Comparison of ENCODE assay signal across 19 cellular contexts in genomic region chr17:73906896-73907600, GRCh38.
DNase-seq lines count a peak whose midpoint lies in the region; TF ChIP-seq lines count a peak whose summit lies in the region.
"Had no signal": no experiment of that assay in that cellular context is flagged by ENCODE, and none has a peak within 500 bp of the region (broad histone marks: within the 10 kb centered on the region; RNA-seq: fewer than 3 reads in every experiment).

No MANE protein-coding gene starts in this region.

- no peak overlapping the region for H3K14ac ChIP-seq in neuronal stem cell (ENCODE audit: low read length)

- H3K4me3 ChIP-seq in right atrium auricular region: no peak overlapping the region
- no peak overlapping the region for H3K4me3 ChIP-seq in left ventricle myocardium inferior
- H3K4me3 ChIP-seq in esophagus muscularis mucosa: no peak overlapping the region
- no peak overlapping the region for H3K4me3 ChIP-seq in neuronal stem cell (ENCODE audit: low read length in 2 of 2)
- H3K4me3 ChIP-seq in vagina: no peak overlapping the region
- H3K4me3 ChIP-seq in CD8-positive, alpha-beta memory T cell (ENCODE audit: low read length): no peak overlapping the region
- H3K4me3 ChIP-seq: HAP-1 had no signal

- H3K23ac ChIP-seq in neuronal stem cell (ENCODE audit: low read depth, low read length, poor library complexity): no peak overlapping the region

- no peak overlapping the region for H3K4me2 ChIP-seq in neuronal stem cell (ENCODE audit: insufficient read depth, low read length, poor library complexity, severe bottlenecking)

- TF ChIP-seq EP300 in esophagus muscularis mucosa (IDR thresholded peaks at IDR 0.05): no peak

- no peak overlapping the region for H2BK15ac ChIP-seq in neuronal stem cell (ENCODE audit: low read length)

- TF ChIP-seq CTCF in right atrium auricular region (IDR thresholded peaks at IDR 0.05) (no peak), left ventricle myocardium inferior (IDR thresholded peaks at IDR 0.05; ENCODE audit: borderline replicate concordance) (no peak), esophagus muscularis mucosa (IDR thresholded peaks at IDR 0.05) (no peak), vagina (IDR thresholded peaks at IDR 0.05) (no peak)

- DNase-seq in right atrium auricular region (ENCODE audit: low spot score) (peak; percentile 48), left ventricle myocardium inferior (no peak), esophagus muscularis mucosa (ENCODE audit: extremely low spot score) (peak; percentile 80), neuronal stem cell (ENCODE audit: low spot score) (no peak), vagina (ENCODE audit: extremely low spot score in 2 of 2) (peak; percentile 44 to 67), A172 (ENCODE audit: low spot score) (no peak), GDM1 (lab: John Stamatoyannopoulos, UW) (no peak)
- DNase-seq in CD8-positive, alpha-beta memory T cell: no peak
- DNase-seq: 8988T; C1 segment of cervical spinal cord; Caco-2; CD4-positive, alpha-beta memory T cell; DMS 273 treated with DMSO at 0.1 percent for 48 hours; DMS79; EL; GF-D8; GOT3; HFFc6 had no signal

- H2AFZ ChIP-seq in neuronal stem cell (ENCODE audit: low read length): no peak overlapping the region

- H3K79me1 ChIP-seq in neuronal stem cell (ENCODE audit: low read depth, low read length): no peaks in the 10 kb centered on the region

- H3K4me3 Mint-ChIP-seq in CD8-positive, alpha-beta memory T cell: no peak overlapping the region
- H3K4me3 Mint-ChIP-seq: CD4-positive, alpha-beta memory T cell; HFFc6 had no signal

- H3K36me3 Mint-ChIP-seq in CD8-positive, alpha-beta memory T cell: no peaks in the 10 kb centered on the region
- H3K36me3 Mint-ChIP-seq: CD4-positive, alpha-beta memory T cell had no signal

- H3K27me3 Mint-ChIP-seq in CD8-positive, alpha-beta memory T cell: peaks cover 34 to 70% of the 10 kb centered on the region in 2 donors

- H4K8ac ChIP-seq in neuronal stem cell (ENCODE audit: low read depth, low read length): no peak overlapping the region

- H2BK120ac ChIP-seq in neuronal stem cell (ENCODE audit: low read depth, low read length): no peak overlapping the region

- H2BK5ac ChIP-seq in neuronal stem cell (ENCODE audit: low read length): no peak overlapping the region

- no peak overlapping the region for H3K9ac ChIP-seq in neuronal stem cell (ENCODE audit: low read depth, low read length, poor library complexity)

- H2BK12ac ChIP-seq in neuronal stem cell (ENCODE audit: low read length): no peak overlapping the region

- TF ChIP-seq POLR2A in esophagus muscularis mucosa (IDR thresholded peaks at IDR 0.05; ENCODE audit: low read depth) (no peak), vagina (IDR thresholded peaks at IDR 0.05) (no peak)

- H3K27me3 ChIP-seq in right atrium auricular region (peaks cover 0 to 5% of the 10 kb centered on the region in 2 donors), left ventricle myocardium inferior (ENCODE audit: low read depth) (peaks cover 100% of the 10 kb centered on the region), esophagus muscularis mucosa (peaks cover 0 to 84% (median 12%) of the 10 kb centered on the region in 4 donors), neuronal stem cell (ENCODE audit: control insufficient read depth in 3 of 3, insufficient read depth in 3 of 3, low read depth in 1 of 3, low read length in 3 of 3) (peaks cover 0 to 26% (median 19%) of the 10 kb centered on the region in 3 experiments), vagina (no peaks in the 10 kb centered on the region)
- peaks cover 17% of the 10 kb centered on the region for H3K27me3 ChIP-seq in CD8-positive, alpha-beta memory T cell (ENCODE audit: insufficient read depth, low read length, poor library complexity, severe bottlenecking)

- H3K9me3 Mint-ChIP-seq in CD8-positive, alpha-beta memory T cell: no peaks in the 10 kb centered on the region

- peak overlapping the region; percentile 3 for H3K18ac ChIP-seq in neuronal stem cell (ENCODE audit: low read length)

- intact Hi-C loops in left ventricle myocardium inferior (cut with micrococcal nuclease) (no loop called here), esophagus muscularis mucosa (cut with DNase I) (no loop called here), vagina (cut with DNase I) (no loop called here)

- H4K91ac ChIP-seq in neuronal stem cell (ENCODE audit: low read depth, low read length, poor library complexity): no peak overlapping the region

- H3K9me3 ChIP-seq in right atrium auricular region (peaks cover 0 to 4% of the 10 kb centered on the region in 2 donors), left ventricle myocardium inferior (replicated peaks) (no peaks in the 10 kb centered on the region), esophagus muscularis mucosa (peaks cover 0 to 5% (median 0%) of the 10 kb centered on the region in 4 donors), neuronal stem cell (replicated peaks in 1 of 2; ENCODE audit: control insufficient read depth in 2 of 2, insufficient read depth in 1 of 2, low read depth in 1 of 2, low read length in 2 of 2) (no peaks in the 10 kb centered on the region), vagina (no peaks in the 10 kb centered on the region)
- H3K9me3 ChIP-seq in CD8-positive, alpha-beta memory T cell (ENCODE audit: low read length): no peaks in the 10 kb centered on the region
- H3K9me3 ChIP-seq: Caco-2, HAP-1 had no signal

- H3K4ac ChIP-seq in neuronal stem cell (ENCODE audit: low read length): no peak overlapping the region

- H3K36me3 ChIP-seq in right atrium auricular region: no peaks in the 10 kb centered on the region
- H3K36me3 ChIP-seq in left ventricle myocardium inferior: no peaks in the 10 kb centered on the region
- H3K36me3 ChIP-seq in esophagus muscularis mucosa: no peaks in the 10 kb centered on the region
- no peaks in the 10 kb centered on the region for H3K36me3 ChIP-seq in neuronal stem cell (replicated peaks in 1 of 2; ENCODE audit: control insufficient read depth in 2 of 2, insufficient read depth in 2 of 2, low read length in 2 of 2)
- H3K36me3 ChIP-seq in vagina: no peaks in the 10 kb centered on the region
- no peaks in the 10 kb centered on the region for H3K36me3 ChIP-seq in CD8-positive, alpha-beta memory T cell (ENCODE audit: insufficient read depth, low read length)
- H3K36me3 ChIP-seq: HAP-1 had no signal

- CTCF ChIA-PET in CD8-positive, alpha-beta memory T cell (lab: Charles Lee): no interaction called here

- peaks cover 0 to 6% of the 10 kb centered on the region in 2 donors for H3K4me1 ChIP-seq in right atrium auricular region
- peaks cover 7% of the 10 kb centered on the region for H3K4me1 ChIP-seq in left ventricle myocardium inferior
- H3K4me1 ChIP-seq in esophagus muscularis mucosa: peaks cover 3 to 8% (median 7%) of the 10 kb centered on the region in 4 donors
- peaks cover 0 to 10% of the 10 kb centered on the region in 2 donors for H3K4me1 ChIP-seq in neuronal stem cell (ENCODE audit: control insufficient read depth in 2 of 2, insufficient read depth in 1 of 2, low read depth in 1 of 2, low read length in 2 of 2)
- peaks cover 8% of the 10 kb centered on the region for H3K4me1 ChIP-seq in vagina
- H3K4me1 ChIP-seq in CD8-positive, alpha-beta memory T cell (ENCODE audit: insufficient read depth, low read length): no peaks in the 10 kb centered on the region
- H3K4me1 ChIP-seq: Caco-2, HAP-1 had no signal

- no peaks in the 10 kb centered on the region for H3K4me1 Mint-ChIP-seq in CD8-positive, alpha-beta memory T cell

- POLR2A ChIA-PET in CD8-positive, alpha-beta memory T cell (lab: Charles Lee): no interaction called here

- no peak overlapping the region for H2AK5ac ChIP-seq in neuronal stem cell (ENCODE audit: low read depth, low read length)

- 41% methylated on average over 11 of the region's 11 CpGs for WGBS in esophagus muscularis mucosa
- no CpG with 5 or more reads among the region's 11 CpGs for WGBS in neuronal stem cell (ENCODE audit: extremely low coverage in 2 of 2, insufficient read length in 2 of 2, insufficient replicate concordance in 1 of 2), 2 donors

- H3K27ac Mint-ChIP-seq in CD8-positive, alpha-beta memory T cell: no peak overlapping the region
- H3K27ac Mint-ChIP-seq: CD4-positive, alpha-beta memory T cell; HFFc6 had no signal

- H3K27ac ChIP-seq in right atrium auricular region (no peak overlapping the region), left ventricle myocardium inferior (replicated peaks) (no peak overlapping the region), esophagus muscularis mucosa (replicated peaks in 1 of 4) (no peak overlapping the region), neuronal stem cell (replicated peaks; ENCODE audit: low read length) (no peak overlapping the region), vagina (no peak overlapping the region)
- H3K27ac ChIP-seq in CD8-positive, alpha-beta memory T cell (ENCODE audit: low read depth, low read length): no peak overlapping the region

Comparison
In these comparisons a context has a peak if more than half of its experiments do, and no peak if none do; other contexts are left out.
1. DNase-seq: peak in right atrium auricular region (single experiment), esophagus muscularis mucosa (single experiment) and vagina (2 of 2); none in left ventricle myocardium inferior (single experiment), neuronal stem cell (single experiment), CD8-positive, alpha-beta memory T cell (0 of 5), A172 (single experiment) and GDM1 (single experiment).